1 cellular context compared by ENCODE assay signal in genomic region chr17:43461185-43461584, GRCh38.
TF ChIP-seq lines count a peak whose summit lies in the region.

No MANE protein-coding gene starts in this region.

TF ChIP-seq in HepG2, 621 proteins besides CTCF, POLR2A, EP300 and RAD21 (continued from another document and continues in another):
- TF ChIP-seq PAXIP1 (CRISPR knock-in tag; conservative IDR thresholded peaks at IDR 0.05) (peak; percentile 61), MXI1 (IDR thresholded peaks at IDR 0.05; ENCODE audit: borderline replicate concordance, low read depth, low read length) (no peak), ZNF646 (CRISPR knock-in tag; IDR thresholded peaks at IDR 0.05) (no peak), FOXA1 (IDR thresholded peaks at IDR 0.05) (no peak), FOXA1 (CRISPR knock-in tag; IDR thresholded peaks at IDR 0.05) (peak; percentile 48; the same call in 1 of the 2 replicates), ZNF558 (CRISPR knock-in tag; IDR thresholded peaks at IDR 0.05; ENCODE audit: borderline replicate concordance) (no peak), HOXA7 (CRISPR knock-in tag; IDR thresholded peaks at IDR 0.05) (no peak), ZNF781 (CRISPR knock-in tag; IDR thresholded peaks at IDR 0.05; ENCODE audit: borderline replicate concordance, not compliant biosample characterization) (no peak), HNRNPK (IDR thresholded peaks at IDR 0.05; ENCODE audit: low read depth, low read length, poor library complexity, severe bottlenecking) (no peak), SATB2 (CRISPR knock-in tag; IDR thresholded peaks at IDR 0.05) (no peak), IRX3 (CRISPR knock-in tag; IDR thresholded peaks at IDR 0.05; ENCODE audit: borderline replicate concordance, low read depth) (no peak), ZNF253 (CRISPR knock-in tag; IDR thresholded peaks at IDR 0.05; ENCODE audit: borderline replicate concordance) (no peak), HMG20A (CRISPR knock-in tag; IDR thresholded peaks at IDR 0.05; ENCODE audit: borderline replicate concordance) (peak; percentile 23; the same call in 1 of the 2 replicates), ZGPAT (CRISPR knock-in tag; IDR thresholded peaks at IDR 0.05) (0 out of 2 replicates have a peak, but pooled peaks have one; percentile 24), GFI1 (CRISPR knock-in tag; IDR thresholded peaks at IDR 0.05; ENCODE audit: borderline replicate concordance) (0 out of 2 replicates have a peak, but pooled peaks have one; percentile 24), ZNF773 (CRISPR knock-in tag; IDR thresholded peaks at IDR 0.05; ENCODE audit: borderline replicate concordance) (no peak), ZNF121 (CRISPR knock-in tag; IDR thresholded peaks at IDR 0.05) (0 out of 2 replicates have a peak, but pooled peaks have one; percentile 6), TAF15 (IDR thresholded peaks at IDR 0.05; ENCODE audit: low read depth, low read length, poor library complexity, severe bottlenecking) (no peak), KLF12 (CRISPR knock-in tag; IDR thresholded peaks at IDR 0.05; ENCODE audit: borderline replicate concordance) (no peak), SNRNP70 (IDR thresholded peaks at IDR 0.05; ENCODE audit: low read depth, low read length) (no peak), THAP8 (CRISPR knock-in tag; IDR thresholded peaks at IDR 0.05; ENCODE audit: borderline replicate concordance) (no peak), ZNF7 (CRISPR knock-in tag; IDR thresholded peaks at IDR 0.05) (no peak), HDAC2 (CRISPR knock-in tag; IDR thresholded peaks at IDR 0.05) (peak; percentile 28; the same call in 1 of the 2 replicates), RELA (CRISPR knock-in tag; IDR thresholded peaks at IDR 0.05) (no peak), U2AF1 (optimal IDR thresholded peaks at IDR 0.05; ENCODE audit: low read depth, low read length) (no peak), ZNF629 (CRISPR knock-in tag; conservative IDR thresholded peaks at IDR 0.05) (no peak), CREB1 (IDR thresholded peaks at IDR 0.05) (no peak), CREB1 (CRISPR knock-in tag; IDR thresholded peaks at IDR 0.05) (0 out of 2 replicates have a peak, but pooled peaks have one; percentile 26), CREM (IDR thresholded peaks at IDR 0.05) (peak; percentile 13; the same call in 1 of the 2 replicates), CREM (CRISPR knock-in tag; IDR thresholded peaks at IDR 0.05) (no peak), ZNF275 (CRISPR knock-in tag; IDR thresholded peaks at IDR 0.05; ENCODE audit: borderline replicate concordance) (no peak), ZNF383 (CRISPR knock-in tag; IDR thresholded peaks at IDR 0.05; ENCODE audit: borderline replicate concordance) (no peak), ASH2L (IDR thresholded peaks at IDR 0.05; ENCODE audit: insufficient read length, low read depth, low read length) (no peak), BCL6 (CRISPR knock-in tag; IDR thresholded peaks at IDR 0.05) (peak; percentile 34; the same call in 1 of the 2 replicates), ATF1 (CRISPR knock-in tag; IDR thresholded peaks at IDR 0.05) (no peak), ZNF24 (IDR thresholded peaks at IDR 0.05) (no peak), ZNF329 (CRISPR knock-in tag; IDR thresholded peaks at IDR 0.05; ENCODE audit: low read depth) (no peak)
- TF ChIP-seq, protein P1, sequence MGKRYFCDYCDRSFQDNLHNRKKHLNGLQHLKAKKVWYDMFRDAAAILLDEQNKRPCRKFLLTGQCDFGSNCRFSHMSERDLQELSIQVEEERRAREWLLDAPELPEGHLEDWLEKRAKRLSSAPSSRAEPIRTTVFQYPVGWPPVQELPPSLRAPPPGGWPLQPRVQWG (CRISPR knock-in tag; IDR thresholded peaks at IDR 0.05; ENCODE audit: borderline replicate concordance, low read depth) = no peak
- TF ChIP-seq, protein P2, sequence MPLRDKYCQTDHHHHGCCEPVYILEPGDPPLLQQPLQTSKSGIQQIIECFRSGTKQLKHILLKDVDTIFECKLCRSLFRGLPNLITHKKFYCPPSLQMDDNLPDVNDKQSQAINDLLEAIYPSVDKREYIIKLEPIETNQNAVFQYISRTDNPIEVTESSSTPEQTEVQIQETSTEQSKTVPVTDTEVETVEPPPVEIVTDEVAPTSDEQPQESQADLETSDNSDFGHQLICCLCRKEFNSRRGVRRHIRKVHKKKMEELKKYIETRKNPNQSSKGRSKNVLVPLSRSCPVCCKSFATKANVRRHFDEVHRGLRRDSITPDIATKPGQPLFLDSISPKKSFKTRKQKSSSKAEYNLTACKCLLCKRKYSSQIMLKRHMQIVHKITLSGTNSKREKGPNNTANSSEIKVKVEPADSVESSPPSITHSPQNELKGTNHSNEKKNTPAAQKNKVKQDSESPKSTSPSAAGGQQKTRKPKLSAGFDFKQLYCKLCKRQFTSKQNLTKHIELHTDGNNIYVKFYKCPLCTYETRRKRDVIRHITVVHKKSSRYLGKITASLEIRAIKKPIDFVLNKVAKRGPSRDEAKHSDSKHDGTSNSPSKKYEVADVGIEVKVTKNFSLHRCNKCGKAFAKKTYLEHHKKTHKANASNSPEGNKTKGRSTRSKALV (CRISPR knock-in tag; IDR thresholded peaks at IDR 0.05) = no peak
- TF ChIP-seq, protein P3, sequence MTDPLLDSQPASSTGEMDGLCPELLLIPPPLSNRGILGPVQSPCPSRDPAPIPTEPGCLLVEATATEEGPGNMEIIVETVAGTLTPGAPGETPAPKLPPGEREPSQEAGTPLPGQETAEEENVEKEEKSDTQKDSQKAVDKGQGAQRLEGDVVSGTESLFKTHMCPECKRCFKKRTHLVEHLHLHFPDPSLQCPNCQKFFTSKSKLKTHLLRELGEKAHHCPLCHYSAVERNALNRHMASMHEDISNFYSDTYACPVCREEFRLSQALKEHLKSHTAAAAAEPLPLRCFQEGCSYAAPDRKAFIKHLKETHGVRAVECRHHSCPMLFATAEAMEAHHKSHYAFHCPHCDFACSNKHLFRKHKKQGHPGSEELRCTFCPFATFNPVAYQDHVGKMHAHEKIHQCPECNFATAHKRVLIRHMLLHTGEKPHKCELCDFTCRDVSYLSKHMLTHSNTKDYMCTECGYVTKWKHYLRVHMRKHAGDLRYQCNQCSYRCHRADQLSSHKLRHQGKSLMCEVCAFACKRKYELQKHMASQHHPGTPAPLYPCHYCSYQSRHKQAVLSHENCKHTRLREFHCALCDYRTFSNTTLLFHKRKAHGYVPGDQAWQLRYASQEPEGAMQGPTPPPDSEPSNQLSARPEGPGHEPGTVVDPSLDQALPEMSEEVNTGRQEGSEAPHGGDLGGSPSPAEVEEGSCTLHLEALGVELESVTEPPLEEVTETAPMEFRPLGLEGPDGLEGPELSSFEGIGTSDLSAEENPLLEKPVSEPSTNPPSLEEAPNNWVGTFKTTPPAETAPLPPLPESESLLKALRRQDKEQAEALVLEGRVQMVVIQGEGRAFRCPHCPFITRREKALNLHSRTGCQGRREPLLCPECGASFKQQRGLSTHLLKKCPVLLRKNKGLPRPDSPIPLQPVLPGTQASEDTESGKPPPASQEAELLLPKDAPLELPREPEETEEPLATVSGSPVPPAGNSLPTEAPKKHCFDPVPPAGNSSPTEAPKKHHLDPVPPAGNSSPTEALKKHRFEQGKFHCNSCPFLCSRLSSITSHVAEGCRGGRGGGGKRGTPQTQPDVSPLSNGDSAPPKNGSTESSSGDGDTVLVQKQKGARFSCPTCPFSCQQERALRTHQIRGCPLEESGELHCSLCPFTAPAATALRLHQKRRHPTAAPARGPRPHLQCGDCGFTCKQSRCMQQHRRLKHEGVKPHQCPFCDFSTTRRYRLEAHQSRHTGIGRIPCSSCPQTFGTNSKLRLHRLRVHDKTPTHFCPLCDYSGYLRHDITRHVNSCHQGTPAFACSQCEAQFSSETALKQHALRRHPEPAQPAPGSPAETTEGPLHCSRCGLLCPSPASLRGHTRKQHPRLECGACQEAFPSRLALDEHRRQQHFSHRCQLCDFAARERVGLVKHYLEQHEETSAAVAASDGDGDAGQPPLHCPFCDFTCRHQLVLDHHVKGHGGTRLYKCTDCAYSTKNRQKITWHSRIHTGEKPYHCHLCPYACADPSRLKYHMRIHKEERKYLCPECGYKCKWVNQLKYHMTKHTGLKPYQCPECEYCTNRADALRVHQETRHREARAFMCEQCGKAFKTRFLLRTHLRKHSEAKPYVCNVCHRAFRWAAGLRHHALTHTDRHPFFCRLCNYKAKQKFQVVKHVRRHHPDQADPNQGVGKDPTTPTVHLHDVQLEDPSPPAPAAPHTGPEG (CRISPR knock-in tag; IDR thresholded peaks at IDR 0.05) = no peak
